ENCODE assay signal across 8 cellular contexts in the genomic region with DNA sequence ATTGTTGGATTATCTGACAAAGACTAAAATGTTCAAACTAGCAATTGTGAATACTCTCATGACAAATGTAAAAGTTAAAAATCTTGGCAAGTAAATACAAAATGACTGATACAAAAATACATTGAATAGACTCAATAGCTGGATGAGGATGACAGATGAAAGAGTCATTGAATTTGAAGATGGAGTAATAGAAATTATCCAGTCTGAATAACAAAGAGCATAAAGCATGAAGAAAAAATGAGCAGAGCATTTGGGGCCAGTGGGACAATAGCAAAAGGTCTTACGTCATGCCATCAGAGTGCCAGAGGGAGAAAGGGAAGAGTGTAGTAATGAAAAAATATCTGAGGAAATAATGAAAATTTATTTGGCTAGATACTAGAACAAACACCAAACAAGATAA.
"Had no signal": no experiment of that assay in that cellular context is flagged by ENCODE, and none has a peak within 500 bp of the region (broad histone marks: within the 10 kb centered on the region; RNA-seq: fewer than 3 reads in every experiment).

No MANE protein-coding gene starts in this region.

- DNase-seq: H9, HFFc6, KBM-7 had no signal

- H3K4me3 ChIP-seq: GM23338 had no signal

- FAIRE-seq: H1, H54, HTR-8/SVneo had no signal

- ATAC-seq: GM23338, HCT116 had no signal
